ENCODE assay signal across 6 cellular contexts in genomic region chr1:228164561-228165371, GRCh38. TPM values are rescaled to one million over a fixed set of nuclear protein-coding genes. Genes with fewer than 3 reads are reported as not detected.
DNase-seq lines count a peak whose midpoint lies in the region; ATAC-seq lines count a peak whose summit lies in the region.

No MANE protein-coding gene starts in this region.

- H3K4me1 ChIP-seq in mesodermal cell (ENCODE audit: control insufficient read depth, insufficient read depth, low read length, poor library complexity, severe bottlenecking) = peaks cover 18% of the 10 kb centered on the region

- POLR2A ChIA-PET in activated CD4-positive, alpha-beta memory T cell treated with anti-CD3 and anti-CD28 coated beads, Interleukin-2, amount 10 ng/mL, durations not matched to agents 7 days and 5 days (lab: Charles Lee) = interaction anchor here (0.8 to 7.8 kb wide), 21 partner anchors 8 to 322 kb away, joined by 3 to 95 read pairs (median 7); partner anchors contain the start of genes ARF1, C1orf35, GJC2 and GUK1

- H3K27me3 Mint-ChIP-seq in activated CD4-positive, alpha-beta memory T cell treated with anti-CD3 and anti-CD28 coated beads, Interleukin-2, amount 10 ng/mL, durations not matched to agents 7 days and 5 days = no peaks in the 10 kb centered on the region

- peak overlapping the region; percentile 71 for H3K27ac ChIP-seq in mesodermal cell (ENCODE audit: low read depth, low read length, severe bottlenecking)

- no peaks in the 10 kb centered on the region for H3K36me3 ChIP-seq in mesodermal cell (ENCODE audit: control insufficient read depth, insufficient read depth, low read length)

- no peaks in the 10 kb centered on the region for H3K9me3 Mint-ChIP-seq in activated CD4-positive, alpha-beta memory T cell treated with anti-CD3 and anti-CD28 coated beads, Interleukin-2, amount 10 ng/mL, durations not matched to agents 7 days and 5 days

- H3K27ac Mint-ChIP-seq in activated CD4-positive, alpha-beta memory T cell treated with anti-CD3 and anti-CD28 coated beads, Interleukin-2, amount 10 ng/mL, durations not matched to agents 7 days and 5 days = peak overlapping the region; percentile 89

- CTCF ChIA-PET in activated CD4-positive, alpha-beta memory T cell treated with anti-CD3 and anti-CD28 coated beads, Interleukin-2, amount 10 ng/mL, durations not matched to agents 7 days and 5 days (lab: Charles Lee) = interaction anchor here (0.5 to 4.3 kb wide), 21 partner anchors 9 to 1407 kb away, joined by 3 to 50 read pairs (median 6); partner anchors contain the start of genes ARF1 and GUK1

- ATAC-seq in HG02884 (IDR thresholded peaks at IDR 0.05; ENCODE audit: unreplicated experiment) = peak; percentile 0

- H3K36me3 Mint-ChIP-seq in activated CD4-positive, alpha-beta memory T cell treated with anti-CD3 and anti-CD28 coated beads, Interleukin-2, amount 10 ng/mL, durations not matched to agents 7 days and 5 days (ENCODE audit: low read depth) = peaks cover 2% of the 10 kb centered on the region

- DNase-seq in activated CD4-positive, alpha-beta memory T cell treated with anti-CD3 and anti-CD28 coated beads, Interleukin-2, amount 10 ng/mL, durations not matched to agents 7 days and 5 days = no peak
- no peak for DNase-seq in middle frontal gyrus (ENCODE audit: extremely low spot score, low spot score)
- DNase-seq in NCI-H1436 (lab: John Stamatoyannopoulos, UW) = no peak
- DNase-seq in putamen (ENCODE audit: low spot score) = no peak

- H3K9me3 ChIP-seq in mesodermal cell (ENCODE audit: control insufficient read depth, low read length) = no peaks in the 10 kb centered on the region

- H3K4me1 Mint-ChIP-seq in activated CD4-positive, alpha-beta memory T cell treated with anti-CD3 and anti-CD28 coated beads, Interleukin-2, amount 10 ng/mL, durations not matched to agents 7 days and 5 days = peaks cover 34% of the 10 kb centered on the region

- WGBS in mesodermal cell (ENCODE audit: insufficient coverage in 2 of 2), 2 experiments = 67 to 71% methylated on average over 17 to 20 of the region's 20 CpGs

- H3K4me3 Mint-ChIP-seq in activated CD4-positive, alpha-beta memory T cell treated with anti-CD3 and anti-CD28 coated beads, Interleukin-2, amount 10 ng/mL, durations not matched to agents 7 days and 5 days = peak overlapping the region; percentile 86

- H3K4me3 ChIP-seq in mesodermal cell (ENCODE audit: extremely low read depth, insufficient read depth, low read length, poor library complexity, severe bottlenecking) = peak overlapping the region; percentile 55

RNA-seq across cellular contexts. Expression of gene IBA57, which starts 0.8 kb away (rescaled TPM):
- total RNA-seq in activated CD4-positive, alpha-beta memory T cell treated with anti-CD3 and anti-CD28 coated beads, Interleukin-2, amount 10 ng/mL, durations not matched to agents 7 days and 5 days = 1 to 10 TPM; 4.5 to 5.2 TPM
- 1.5 TPM for polyA plus RNA-seq in mesodermal cell (2013, experiment 1 of 2)
- polyA plus RNA-seq in mesodermal cell (2013, experiment 2 of 2) = 1.7 TPM

RNA-seq across cellular contexts. Expression of gene GJC2, which starts 15.0 kb away (rescaled TPM):
- total RNA-seq in activated CD4-positive, alpha-beta memory T cell treated with anti-CD3 and anti-CD28 coated beads, Interleukin-2, amount 10 ng/mL, durations not matched to agents 7 days and 5 days = under 1 TPM; 0.38 to 0.55 TPM
- 0.37 TPM for polyA plus RNA-seq in mesodermal cell (2013, experiment 1 of 2)
- polyA plus RNA-seq in mesodermal cell (2013, experiment 2 of 2) = 0.15 TPM

RNA-seq across cellular contexts. Expression of gene GUK1, which starts 24.7 kb away (rescaled TPM):
- total RNA-seq in activated CD4-positive, alpha-beta memory T cell treated with anti-CD3 and anti-CD28 coated beads, Interleukin-2, amount 10 ng/mL, durations not matched to agents 7 days and 5 days = 100 to 1,000 TPM; 280 to 284 TPM
- polyA plus RNA-seq in mesodermal cell (2013, experiment 1 of 2) = 181 TPM
- 154 TPM for polyA plus RNA-seq in mesodermal cell (2013, experiment 2 of 2)

RNA-seq across cellular contexts. Expression of gene OBSCN, which starts 43.1 kb away (rescaled TPM):
- total RNA-seq in activated CD4-positive, alpha-beta memory T cell treated with anti-CD3 and anti-CD28 coated beads, Interleukin-2, amount 10 ng/mL, durations not matched to agents 7 days and 5 days = 1 to 10 TPM; 6.6 to 8.0 TPM
- polyA plus RNA-seq in mesodermal cell (2013, experiment 1 of 2) = 18.7 TPM
- polyA plus RNA-seq in mesodermal cell (2013, experiment 2 of 2) = 10.3 TPM

RNA-seq across cellular contexts. Expression of gene MRPL55, which starts 55.7 kb away (rescaled TPM):
- 10 to 100 TPM; 43.1 to 43.9 TPM for total RNA-seq in activated CD4-positive, alpha-beta memory T cell treated with anti-CD3 and anti-CD28 coated beads, Interleukin-2, amount 10 ng/mL, durations not matched to agents 7 days and 5 days
- polyA plus RNA-seq in mesodermal cell (2013, experiment 1 of 2) = 52.1 TPM
- 40.0 TPM for polyA plus RNA-seq in mesodermal cell (2013, experiment 2 of 2)
